2 cellular contexts compared by ENCODE assay signal in the genomic region with DNA sequence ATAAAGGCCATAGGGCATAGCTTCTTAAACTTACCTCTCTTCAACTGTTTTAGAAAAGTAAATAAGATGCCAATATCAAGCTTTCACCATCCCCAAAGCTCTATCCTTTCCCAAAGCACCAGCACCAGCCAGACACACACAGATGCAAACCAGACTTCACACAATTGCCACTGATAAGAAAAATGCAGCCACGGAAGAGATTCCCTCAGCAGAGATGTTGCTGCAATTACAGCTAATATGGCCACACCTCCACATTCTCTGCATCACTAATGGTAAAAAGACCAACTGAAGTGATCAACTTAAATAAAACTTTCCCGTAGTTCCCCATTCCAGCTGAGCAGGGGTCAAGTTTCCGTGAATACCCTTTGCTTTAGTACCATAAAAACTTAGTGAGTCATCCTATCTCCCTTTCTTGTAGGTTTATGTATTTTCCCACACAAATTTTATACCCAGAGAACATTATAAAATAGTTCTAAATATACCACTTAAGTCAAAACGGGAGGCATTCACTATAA.
TF ChIP-seq lines count a peak whose summit lies in the region.

No MANE protein-coding gene starts in this region.

TF ChIP-seq in HEK293, 187 proteins besides CTCF, POLR2A, EP300 and RAD21 (continued from another document):
- TF ChIP-seq, protein P1, sequence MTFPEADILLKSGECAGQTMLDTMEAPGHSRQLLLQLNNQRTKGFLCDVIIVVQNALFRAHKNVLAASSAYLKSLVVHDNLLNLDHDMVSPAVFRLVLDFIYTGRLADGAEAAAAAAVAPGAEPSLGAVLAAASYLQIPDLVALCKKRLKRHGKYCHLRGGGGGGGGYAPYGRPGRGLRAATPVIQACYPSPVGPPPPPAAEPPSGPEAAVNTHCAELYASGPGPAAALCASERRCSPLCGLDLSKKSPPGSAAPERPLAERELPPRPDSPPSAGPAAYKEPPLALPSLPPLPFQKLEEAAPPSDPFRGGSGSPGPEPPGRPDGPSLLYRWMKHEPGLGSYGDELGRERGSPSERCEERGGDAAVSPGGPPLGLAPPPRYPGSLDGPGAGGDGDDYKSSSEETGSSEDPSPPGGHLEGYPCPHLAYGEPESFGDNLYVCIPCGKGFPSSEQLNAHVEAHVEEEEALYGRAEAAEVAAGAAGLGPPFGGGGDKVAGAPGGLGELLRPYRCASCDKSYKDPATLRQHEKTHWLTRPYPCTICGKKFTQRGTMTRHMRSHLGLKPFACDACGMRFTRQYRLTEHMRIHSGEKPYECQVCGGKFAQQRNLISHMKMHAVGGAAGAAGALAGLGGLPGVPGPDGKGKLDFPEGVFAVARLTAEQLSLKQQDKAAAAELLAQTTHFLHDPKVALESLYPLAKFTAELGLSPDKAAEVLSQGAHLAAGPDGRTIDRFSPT (tag by site-specific recombination; IDR thresholded peaks at IDR 0.05) = no peak
- TF ChIP-seq, protein P2, sequence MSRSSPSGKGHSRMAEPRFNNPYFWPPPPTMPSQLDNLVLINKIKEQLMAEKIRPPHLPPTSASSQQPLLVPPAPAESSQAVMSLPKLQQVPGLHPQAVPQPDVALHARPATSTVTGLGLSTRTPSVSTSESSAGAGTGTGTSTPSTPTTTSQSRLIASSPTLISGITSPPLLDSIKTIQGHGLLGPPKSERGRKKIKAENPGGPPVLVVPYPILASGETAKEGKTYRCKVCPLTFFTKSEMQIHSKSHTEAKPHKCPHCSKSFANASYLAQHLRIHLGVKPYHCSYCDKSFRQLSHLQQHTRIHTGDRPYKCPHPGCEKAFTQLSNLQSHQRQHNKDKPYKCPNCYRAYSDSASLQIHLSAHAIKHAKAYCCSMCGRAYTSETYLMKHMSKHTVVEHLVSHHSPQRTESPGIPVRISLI (tag by site-specific recombination; IDR thresholded peaks at IDR 0.05) = no peak

TF ChIP-seq in HepG2, 621 proteins besides CTCF, POLR2A, EP300 and RAD21 (continued from another document):
- TF ChIP-seq, protein P3, sequence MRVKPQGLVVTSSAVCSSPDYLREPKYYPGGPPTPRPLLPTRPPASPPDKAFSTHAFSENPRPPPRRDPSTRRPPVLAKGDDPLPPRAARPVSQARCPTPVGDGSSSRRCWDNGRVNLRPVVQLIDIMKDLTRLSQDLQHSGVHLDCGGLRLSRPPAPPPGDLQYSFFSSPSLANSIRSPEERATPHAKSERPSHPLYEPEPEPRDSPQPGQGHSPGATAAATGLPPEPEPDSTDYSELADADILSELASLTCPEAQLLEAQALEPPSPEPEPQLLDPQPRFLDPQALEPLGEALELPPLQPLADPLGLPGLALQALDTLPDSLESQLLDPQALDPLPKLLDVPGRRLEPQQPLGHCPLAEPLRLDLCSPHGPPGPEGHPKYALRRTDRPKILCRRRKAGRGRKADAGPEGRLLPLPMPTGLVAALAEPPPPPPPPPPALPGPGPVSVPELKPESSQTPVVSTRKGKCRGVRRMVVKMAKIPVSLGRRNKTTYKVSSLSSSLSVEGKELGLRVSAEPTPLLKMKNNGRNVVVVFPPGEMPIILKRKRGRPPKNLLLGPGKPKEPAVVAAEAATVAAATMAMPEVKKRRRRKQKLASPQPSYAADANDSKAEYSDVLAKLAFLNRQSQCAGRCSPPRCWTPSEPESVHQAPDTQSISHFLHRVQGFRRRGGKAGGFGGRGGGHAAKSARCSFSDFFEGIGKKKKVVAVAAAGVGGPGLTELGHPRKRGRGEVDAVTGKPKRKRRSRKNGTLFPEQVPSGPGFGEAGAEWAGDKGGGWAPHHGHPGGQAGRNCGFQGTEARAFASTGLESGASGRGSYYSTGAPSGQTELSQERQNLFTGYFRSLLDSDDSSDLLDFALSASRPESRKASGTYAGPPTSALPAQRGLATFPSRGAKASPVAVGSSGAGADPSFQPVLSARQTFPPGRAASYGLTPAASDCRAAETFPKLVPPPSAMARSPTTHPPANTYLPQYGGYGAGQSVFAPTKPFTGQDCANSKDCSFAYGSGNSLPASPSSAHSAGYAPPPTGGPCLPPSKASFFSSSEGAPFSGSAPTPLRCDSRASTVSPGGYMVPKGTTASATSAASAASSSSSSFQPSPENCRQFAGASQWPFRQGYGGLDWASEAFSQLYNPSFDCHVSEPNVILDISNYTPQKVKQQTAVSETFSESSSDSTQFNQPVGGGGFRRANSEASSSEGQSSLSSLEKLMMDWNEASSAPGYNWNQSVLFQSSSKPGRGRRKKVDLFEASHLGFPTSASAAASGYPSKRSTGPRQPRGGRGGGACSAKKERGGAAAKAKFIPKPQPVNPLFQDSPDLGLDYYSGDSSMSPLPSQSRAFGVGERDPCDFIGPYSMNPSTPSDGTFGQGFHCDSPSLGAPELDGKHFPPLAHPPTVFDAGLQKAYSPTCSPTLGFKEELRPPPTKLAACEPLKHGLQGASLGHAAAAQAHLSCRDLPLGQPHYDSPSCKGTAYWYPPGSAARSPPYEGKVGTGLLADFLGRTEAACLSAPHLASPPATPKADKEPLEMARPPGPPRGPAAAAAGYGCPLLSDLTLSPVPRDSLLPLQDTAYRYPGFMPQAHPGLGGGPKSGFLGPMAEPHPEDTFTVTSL (CRISPR knock-in tag; IDR thresholded peaks at IDR 0.05; ENCODE audit: borderline replicate concordance) = no peak
- TF ChIP-seq CHD2 (IDR thresholded peaks at IDR 0.05; ENCODE audit: low read depth, low read length) (no peak), RXRB (CRISPR knock-in tag; IDR thresholded peaks at IDR 0.05; ENCODE audit: borderline replicate concordance) (no peak), FOXA3 (CRISPR knock-in tag; IDR thresholded peaks at IDR 0.05) (no peak), KDM3A (CRISPR knock-in tag; IDR thresholded peaks at IDR 0.05; ENCODE audit: low read depth) (no peak)
- TF ChIP-seq, protein P4, sequence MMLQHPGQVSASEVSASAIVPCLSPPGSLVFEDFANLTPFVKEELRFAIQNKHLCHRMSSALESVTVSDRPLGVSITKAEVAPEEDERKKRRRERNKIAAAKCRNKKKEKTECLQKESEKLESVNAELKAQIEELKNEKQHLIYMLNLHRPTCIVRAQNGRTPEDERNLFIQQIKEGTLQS (CRISPR knock-in tag; IDR thresholded peaks at IDR 0.05) = no peak
